In the genomic region with DNA sequence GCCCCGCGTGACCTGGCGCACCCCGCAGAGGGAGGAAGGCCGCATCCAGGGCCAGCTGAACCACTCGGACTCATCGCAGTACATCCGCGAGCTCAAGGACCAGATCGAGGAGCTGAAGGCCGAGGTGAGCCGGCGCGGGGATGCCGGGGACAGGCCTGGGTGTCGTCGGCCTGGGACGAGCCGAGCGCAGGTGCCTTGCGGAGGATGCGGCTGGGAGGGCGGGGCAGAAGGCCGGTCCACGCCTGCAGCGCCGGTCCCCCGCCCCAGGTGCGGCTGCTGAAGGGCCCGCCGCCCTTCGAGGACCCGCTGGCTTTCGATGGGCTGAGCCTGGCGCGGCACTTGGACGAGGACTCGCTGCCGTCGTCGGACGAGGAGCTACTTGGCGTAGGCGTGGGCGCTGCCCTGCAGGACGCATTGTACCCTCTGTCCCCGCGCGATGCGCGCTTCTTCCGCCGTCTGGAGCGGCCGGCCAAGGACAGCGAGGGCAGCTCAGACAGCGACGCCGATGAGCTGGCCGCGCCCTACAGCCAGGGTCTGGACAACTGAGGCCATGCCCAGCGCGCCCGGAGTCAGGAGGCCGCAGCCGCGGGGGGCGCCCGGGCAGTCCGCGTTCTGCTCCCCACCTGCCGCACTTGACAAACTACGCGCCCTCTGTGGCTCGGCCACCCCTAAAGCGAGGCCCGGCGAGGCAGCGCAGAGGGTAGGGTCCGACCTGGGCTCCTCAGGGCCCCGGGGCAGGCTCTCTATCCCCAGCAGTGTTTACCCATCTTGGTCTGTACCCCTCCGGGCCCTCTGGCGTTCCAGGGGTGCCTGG, we compare ENCODE assay signal across 1 cellular context.
TF ChIP-seq lines count a peak whose summit lies in the region.

No MANE protein-coding gene starts in this region.

TF ChIP-seq in GM23338, 12 proteins besides CTCF, POLR2A, EP300 and RAD21 (continued from another document):
- TF ChIP-seq, protein P1, sequence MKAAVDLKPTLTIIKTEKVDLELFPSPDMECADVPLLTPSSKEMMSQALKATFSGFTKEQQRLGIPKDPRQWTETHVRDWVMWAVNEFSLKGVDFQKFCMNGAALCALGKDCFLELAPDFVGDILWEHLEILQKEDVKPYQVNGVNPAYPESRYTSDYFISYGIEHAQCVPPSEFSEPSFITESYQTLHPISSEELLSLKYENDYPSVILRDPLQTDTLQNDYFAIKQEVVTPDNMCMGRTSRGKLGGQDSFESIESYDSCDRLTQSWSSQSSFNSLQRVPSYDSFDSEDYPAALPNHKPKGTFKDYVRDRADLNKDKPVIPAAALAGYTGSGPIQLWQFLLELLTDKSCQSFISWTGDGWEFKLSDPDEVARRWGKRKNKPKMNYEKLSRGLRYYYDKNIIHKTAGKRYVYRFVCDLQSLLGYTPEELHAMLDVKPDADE (IDR thresholded peaks at IDR 0.05) = no peak
- TF ChIP-seq, protein P2, sequence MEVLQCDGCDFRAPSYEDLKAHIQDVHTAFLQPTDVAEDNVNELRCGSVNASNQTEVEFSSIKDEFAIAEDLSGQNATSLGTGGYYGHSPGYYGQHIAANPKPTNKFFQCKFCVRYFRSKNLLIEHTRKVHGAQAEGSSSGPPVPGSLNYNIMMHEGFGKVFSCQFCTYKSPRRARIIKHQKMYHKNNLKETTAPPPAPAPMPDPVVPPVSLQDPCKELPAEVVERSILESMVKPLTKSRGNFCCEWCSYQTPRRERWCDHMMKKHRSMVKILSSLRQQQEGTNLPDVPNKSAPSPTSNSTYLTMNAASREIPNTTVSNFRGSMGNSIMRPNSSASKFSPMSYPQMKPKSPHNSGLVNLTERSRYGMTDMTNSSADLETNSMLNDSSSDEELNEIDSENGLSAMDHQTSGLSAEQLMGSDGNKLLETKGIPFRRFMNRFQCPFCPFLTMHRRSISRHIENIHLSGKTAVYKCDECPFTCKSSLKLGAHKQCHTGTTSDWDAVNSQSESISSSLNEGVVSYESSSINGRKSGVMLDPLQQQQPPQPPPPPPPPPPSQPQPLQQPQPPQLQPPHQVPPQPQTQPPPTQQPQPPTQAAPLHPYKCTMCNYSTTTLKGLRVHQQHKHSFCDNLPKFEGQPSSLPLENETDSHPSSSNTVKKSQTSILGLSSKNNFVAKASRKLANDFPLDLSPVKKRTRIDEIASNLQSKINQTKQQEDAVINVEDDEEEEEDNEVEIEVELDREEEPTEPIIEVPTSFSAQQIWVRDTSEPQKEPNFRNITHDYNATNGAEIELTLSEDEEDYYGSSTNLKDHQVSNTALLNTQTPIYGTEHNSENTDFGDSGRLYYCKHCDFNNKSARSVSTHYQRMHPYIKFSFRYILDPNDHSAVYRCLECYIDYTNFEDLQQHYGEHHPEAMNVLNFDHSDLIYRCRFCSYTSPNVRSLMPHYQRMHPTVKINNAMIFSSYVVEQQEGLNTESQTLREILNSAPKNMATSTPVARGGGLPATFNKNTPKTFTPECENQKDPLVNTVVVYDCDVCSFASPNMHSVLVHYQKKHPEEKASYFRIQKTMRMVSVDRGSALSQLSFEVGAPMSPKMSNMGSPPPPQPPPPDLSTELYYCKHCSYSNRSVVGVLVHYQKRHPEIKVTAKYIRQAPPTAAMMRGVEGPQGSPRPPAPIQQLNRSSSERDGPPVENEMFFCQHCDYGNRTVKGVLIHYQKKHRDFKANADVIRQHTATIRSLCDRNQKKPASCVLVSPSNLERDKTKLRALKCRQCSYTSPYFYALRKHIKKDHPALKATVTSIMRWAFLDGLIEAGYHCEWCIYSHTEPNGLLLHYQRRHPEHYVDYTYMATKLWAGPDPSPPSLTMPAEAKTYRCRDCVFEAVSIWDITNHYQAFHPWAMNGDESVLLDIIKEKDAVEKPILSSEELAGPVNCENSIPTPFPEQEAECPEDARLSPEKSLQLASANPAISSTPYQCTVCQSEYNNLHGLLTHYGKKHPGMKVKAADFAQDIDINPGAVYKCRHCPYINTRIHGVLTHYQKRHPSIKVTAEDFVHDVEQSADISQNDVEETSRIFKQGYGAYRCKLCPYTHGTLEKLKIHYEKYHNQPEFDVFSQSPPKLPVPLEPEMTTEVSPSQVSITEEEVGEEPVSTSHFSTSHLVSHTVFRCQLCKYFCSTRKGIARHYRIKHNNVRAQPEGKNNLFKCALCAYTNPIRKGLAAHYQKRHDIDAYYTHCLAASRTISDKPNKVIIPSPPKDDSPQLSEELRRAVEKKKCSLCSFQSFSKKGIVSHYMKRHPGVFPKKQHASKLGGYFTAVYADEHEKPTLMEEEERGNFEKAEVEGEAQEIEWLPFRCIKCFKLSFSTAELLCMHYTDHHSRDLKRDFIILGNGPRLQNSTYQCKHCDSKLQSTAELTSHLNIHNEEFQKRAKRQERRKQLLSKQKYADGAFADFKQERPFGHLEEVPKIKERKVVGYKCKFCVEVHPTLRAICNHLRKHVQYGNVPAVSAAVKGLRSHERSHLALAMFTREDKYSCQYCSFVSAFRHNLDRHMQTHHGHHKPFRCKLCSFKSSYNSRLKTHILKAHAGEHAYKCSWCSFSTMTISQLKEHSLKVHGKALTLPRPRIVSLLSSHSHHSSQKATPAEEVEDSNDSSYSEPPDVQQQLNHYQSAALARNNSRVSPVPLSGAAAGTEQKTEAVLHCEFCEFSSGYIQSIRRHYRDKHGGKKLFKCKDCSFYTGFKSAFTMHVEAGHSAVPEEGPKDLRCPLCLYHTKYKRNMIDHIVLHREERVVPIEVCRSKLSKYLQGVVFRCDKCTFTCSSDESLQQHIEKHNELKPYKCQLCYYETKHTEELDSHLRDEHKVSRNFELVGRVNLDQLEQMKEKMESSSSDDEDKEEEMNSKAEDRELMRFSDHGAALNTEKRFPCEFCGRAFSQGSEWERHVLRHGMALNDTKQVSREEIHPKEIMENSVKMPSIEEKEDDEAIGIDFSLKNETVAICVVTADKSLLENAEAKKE (CRISPR knock-in tag; IDR thresholded peaks at IDR 0.05) = no peak
- TF ChIP-seq CREB1 (CRISPR knock-in tag; IDR thresholded peaks at IDR 0.05; ENCODE audit: low read depth) = no peak
- no peak for TF ChIP-seq NANOG (IDR thresholded peaks at IDR 0.05; ENCODE audit: borderline replicate concordance)
- TF ChIP-seq ZNF114 (CRISPR knock-in tag; IDR thresholded peaks at IDR 0.05) = no peak
